34 cellular contexts compared by ENCODE assay signal in genomic region chr1:154641534-154641933, GRCh38.
"Had no signal": no experiment of that assay in that cellular context is flagged by ENCODE, and none has a peak within 500 bp of the region (broad histone marks: within the 10 kb centered on the region; RNA-seq: fewer than 3 reads in every experiment).

No MANE protein-coding gene starts in this region.

- H3K4me3 ChIP-seq: MG63 had no signal

- DNase-seq: Karpas-422, Kasumi-1, MG63, MM.1S, MV-4-11, NCI-H1048, NCI-H1092, NCI-H1092 treated with DMSO at 0.1 percent for 48 hours, NCI-H1105, NCI-H1105 treated with DMSO at 0.1 percent for 48 hours, NCI-H1417, NCI-H1417 treated with DMSO at 0.1 percent for 48 hours, NCI-H1436, NCI-H1436 treated with DMSO at 0.1 percent for 48 hours, NCI-H146, NCI-H1694, NCI-H1694 treated with DMSO at 0.1 percent for 48 hours, NCI-H187, NCI-H187 treated with DMSO at 0.1 percent for 48 hours, NCI-H1930, NCI-H2029, NCI-H2029 treated with DMSO at 0.1 percent for 48 hours, NCI-H2081, NCI-H2081 treated with DMSO at 0.1 percent for 48 hours, NCI-H2107, NCI-H2171, NCI-H2171 treated with DMSO at 0.1 percent for 48 hours, NCI-H2227 treated with DMSO at 0.1 percent for 48 hours, NCI-H226, NCI-H345, NCI-H446, NCI-H446 treated with DMSO at 0.1 percent for 48 hours, NCI-H510A, NCI-H510A treated with DMSO at 0.1 percent for 48 hours had no signal

- H3K36me3 ChIP-seq: MG63 had no signal
